9 cellular contexts compared by ENCODE assay signal in genomic region chr4:147550626-147551250, GRCh38.
DNase-seq lines count a peak whose midpoint lies in the region; ATAC-seq, FAIRE-seq and TF ChIP-seq lines count a peak whose summit lies in the region.
"Had no signal": no experiment of that assay in that cellular context is flagged by ENCODE, and none has a peak within 500 bp of the region (broad histone marks: within the 10 kb centered on the region; RNA-seq: fewer than 3 reads in every experiment).

No MANE protein-coding gene starts in this region.

- H2BK15ac ChIP-seq in H1 (ENCODE audit: low read length), result no peak overlapping the region

- no peaks in the 10 kb centered on the region for H3K9me3 ChIP-seq in BE2C
- peaks cover 6 to 9% of the 10 kb centered on the region in 2 experiments; a peak in 2 of 4 replicates for H3K9me3 ChIP-seq in H1 (ENCODE audit: insufficient read depth in 2 of 2, low read depth in 1 of 2, low read length in 1 of 2)

- H3K36me3 Mint-ChIP-seq in activated naive CD4-positive, alpha-beta T cell treated with anti-CD3 and anti-CD28 coated beads, Interleukin-2, amount 10 ng/mL, durations not matched to agents 7 days and 5 days, result no peaks in the 10 kb centered on the region

- no peaks in the 10 kb centered on the region for H3K79me2 ChIP-seq in H1 (ENCODE audit: control insufficient read depth in 1 of 2, insufficient read depth in 2 of 2, low read length in 2 of 2)

- H3K4ac ChIP-seq in H1 (replicated peaks; ENCODE audit: insufficient read length, low read depth, low read length), result no peak overlapping the region

- no peak overlapping the region for H4K91ac ChIP-seq in H1 (replicated peaks; ENCODE audit: insufficient read length, low read length)

- H2AK5ac ChIP-seq in H1 (ENCODE audit: low read depth, low read length), result no peak overlapping the region

- H3K4me3 ChIP-seq in BE2C (ENCODE audit: low read depth, low read length) (0 out of 2 replicates have a peak overlapping the region, but pooled peaks have one; percentile 4), H1 (ENCODE audit: extremely low read depth in 1 of 4, insufficient read depth in 2 of 4, low read depth in 3 of 4, low read length in 4 of 4) (no peak overlapping the region)

- TF ChIP-seq POLR2A in H1 (IDR thresholded peaks at IDR 0.05; ENCODE audit: control extremely low read depth in 1 of 2, low read depth in 2 of 2, low read length in 2 of 2), result no peak

- H2AFZ ChIP-seq in H1 (ENCODE audit: low read length), result no peak overlapping the region

- no peak for TF ChIP-seq EP300 in H1 (IDR thresholded peaks at IDR 0.05; ENCODE audit: borderline replicate concordance in 1 of 2, low read depth in 2 of 2, low read length in 2 of 2)

- H3K79me1 ChIP-seq in H1 (ENCODE audit: low read depth, low read length), result no peaks in the 10 kb centered on the region

- no peaks in the 10 kb centered on the region for H3K23me2 ChIP-seq in H1 (ENCODE audit: low read depth, low read length)

- no peak overlapping the region for H3K18ac ChIP-seq in H1 (ENCODE audit: extremely low read depth, low read length)

- H3K27me3 ChIP-seq in BE2C, result no peaks in the 10 kb centered on the region
- no peaks in the 10 kb centered on the region for H3K27me3 ChIP-seq in H1 (replicated peaks in 1 of 4; ENCODE audit: control insufficient read depth in 3 of 4, extremely low read depth in 1 of 4, insufficient read depth in 3 of 4, low read length in 3 of 4)

- peak; percentile 75 for ATAC-seq in HG03378 (IDR thresholded peaks at IDR 0.05; ENCODE audit: unreplicated experiment)

- no peak overlapping the region for H3K4me3 Mint-ChIP-seq in activated naive CD4-positive, alpha-beta T cell treated with anti-CD3 and anti-CD28 coated beads, Interleukin-2, amount 10 ng/mL, durations not matched to agents 7 days and 5 days
- H3K4me3 Mint-ChIP-seq: activated naive CD8-positive, alpha-beta T cell had no signal

- no peaks in the 10 kb centered on the region for H4K20me1 ChIP-seq in H1 (replicated peaks in 1 of 2; ENCODE audit: control insufficient read depth in 1 of 2, insufficient read depth in 2 of 2, low read length in 2 of 2)

- H3K14ac ChIP-seq in H1 (ENCODE audit: insufficient read length), result no peak overlapping the region

- H3K56ac ChIP-seq in H1 (replicated peaks; ENCODE audit: insufficient read length, low read depth, low read length), result no peak overlapping the region

- no peak for FAIRE-seq in GM19239 (lab: Jason Lieb, UNC)
- no peak for FAIRE-seq in H1 (lab: Jason Lieb, UNC)

- no peak overlapping the region for H3K23ac ChIP-seq in H1 (ENCODE audit: insufficient read length)

- H3K36me3 ChIP-seq in BE2C (no peaks in the 10 kb centered on the region), H1 (ENCODE audit: control insufficient read depth in 2 of 4, insufficient read depth in 4 of 4, low read length in 3 of 4) (no peaks in the 10 kb centered on the region)

- H3K9ac ChIP-seq in H1 (replicated peaks in 1 of 4; ENCODE audit: extremely low read depth in 1 of 4, low read depth in 3 of 4, low read length in 3 of 4), result no peak overlapping the region

- TF ChIP-seq CTCF in BE2C (IDR thresholded peaks at IDR 0.05; ENCODE audit: low read depth, low read length), result no peak
- TF ChIP-seq CTCF in H1 (IDR thresholded peaks at IDR 0.05; ENCODE audit: control extremely low read depth in 1 of 3, insufficient read depth in 1 of 3, low read depth in 1 of 3, low read length in 3 of 3), result no peak

- H3K9me3 Mint-ChIP-seq in activated naive CD4-positive, alpha-beta T cell treated with anti-CD3 and anti-CD28 coated beads, Interleukin-2, amount 10 ng/mL, durations not matched to agents 7 days and 5 days, result no peaks in the 10 kb centered on the region

- no peak overlapping the region for H2BK120ac ChIP-seq in H1 (replicated peaks; ENCODE audit: low read depth, low read length)

- POLR2A ChIA-PET in H1 (lab: Charles Lee; ENCODE audit: partially characterized antibody), result no interaction called here

- TF ChIP-seq RAD21 in H1 (IDR thresholded peaks at IDR 0.05 in 1 of 2, conservative IDR thresholded peaks at IDR 0.05 in 1 of 2; ENCODE audit: low read depth in 2 of 2, low read length in 2 of 2), result no peak

- H3K4me1 ChIP-seq in BE2C (0 out of 2 replicates have a peak, but pooled peaks cover 3% of the 10 kb centered on the region), H1 (replicated peaks in 1 of 4; ENCODE audit: control insufficient read depth in 3 of 4, insufficient read depth in 4 of 4, low read length in 3 of 4) (no peaks in the 10 kb centered on the region)

- CTCF ChIA-PET in H1 (lab: Charles Lee; ENCODE audit: partially characterized antibody), result interaction anchor here (1.4 to 2.2 kb wide), 4 partner anchors 15 to 33 kb away, joined by 3 to 6 read pairs (median 5); no protein-coding TSS in a partner anchor
- CTCF ChIA-PET in activated naive CD4-positive, alpha-beta T cell treated with anti-CD3 and anti-CD28 coated beads, Interleukin-2, amount 10 ng/mL, durations not matched to agents 7 days and 5 days (lab: Charles Lee), result interaction anchor here (1.2 kb wide), 1 partner anchor 39 kb away, joined by 3 read pairs; no protein-coding TSS in a partner anchor

- DNase-seq in BE2C (peak; percentile 51), GM19239 (ENCODE audit: insufficient read length, low spot score) (peak; percentile 9), H1 (ENCODE audit: low read depth in 1 of 2, low spot score in 2 of 2) (no peak), NCI-H2107 treated with DMSO at 0.1 percent for 48 hours (lab: John Stamatoyannopoulos, UW; ENCODE audit: unreplicated experiment) (no peak), NCI-H128 (lab: John Stamatoyannopoulos, UW; ENCODE audit: unreplicated experiment) (no peak)
- DNase-seq in effector CD4-positive, alpha-beta T cell, result no peak
- no peak for DNase-seq in activated naive CD4-positive, alpha-beta T cell treated with anti-CD3 and anti-CD28 coated beads, Interleukin-2, amount 10 ng/mL, durations not matched to agents 7 days and 5 days

- H2BK20ac ChIP-seq in H1 (ENCODE audit: low read length), result no peak overlapping the region

- H3K4me2 ChIP-seq in H1 (ENCODE audit: insufficient read depth in 1 of 2, low read depth in 2 of 2, low read length in 2 of 2), result no peak overlapping the region

- H3K4me1 Mint-ChIP-seq in activated naive CD4-positive, alpha-beta T cell treated with anti-CD3 and anti-CD28 coated beads, Interleukin-2, amount 10 ng/mL, durations not matched to agents 7 days and 5 days, result peaks cover 2% of the 10 kb centered on the region

- no peak overlapping the region for H2BK5ac ChIP-seq in H1 (ENCODE audit: low read depth, low read length)

- H3K27ac ChIP-seq in H1 (ENCODE audit: low read depth, low read length), result no peak overlapping the region

- WGBS in H1 (ENCODE audit: extremely low coverage in 1 of 2, insufficient coverage in 1 of 2, insufficient read length in 1 of 2, insufficient replicate concordance in 2 of 2, low coverage in 1 of 2, low lambda C conversion rate in 2 of 2, missing lambda C conversion rate in 1 of 2), 2 experiments, result 82 to 100% methylated on average over 1 to 8 of the region's 8 CpGs

- H2BK12ac ChIP-seq in H1 (ENCODE audit: low read depth, low read length), result no peak overlapping the region

- H4K8ac ChIP-seq in H1 (ENCODE audit: extremely low read depth, insufficient read depth, low read length), result no peak overlapping the region

- H3K27me3 Mint-ChIP-seq in activated naive CD4-positive, alpha-beta T cell treated with anti-CD3 and anti-CD28 coated beads, Interleukin-2, amount 10 ng/mL, durations not matched to agents 7 days and 5 days, result peaks cover 6% of the 10 kb centered on the region

- H3K27ac Mint-ChIP-seq in activated naive CD4-positive, alpha-beta T cell treated with anti-CD3 and anti-CD28 coated beads, Interleukin-2, amount 10 ng/mL, durations not matched to agents 7 days and 5 days, result no peak overlapping the region
- H3K27ac Mint-ChIP-seq: activated naive CD8-positive, alpha-beta T cell had no signal

- H4K5ac ChIP-seq in H1 (ENCODE audit: insufficient read length, low read depth, low read length), result no peak overlapping the region

TF ChIP-seq in H1, 55 proteins besides CTCF, POLR2A, EP300 and RAD21:
- TF ChIP-seq TAF1 (IDR thresholded peaks at IDR 0.05; ENCODE audit: low read depth, low read length), result no peak
- TF ChIP-seq, protein P1, sequence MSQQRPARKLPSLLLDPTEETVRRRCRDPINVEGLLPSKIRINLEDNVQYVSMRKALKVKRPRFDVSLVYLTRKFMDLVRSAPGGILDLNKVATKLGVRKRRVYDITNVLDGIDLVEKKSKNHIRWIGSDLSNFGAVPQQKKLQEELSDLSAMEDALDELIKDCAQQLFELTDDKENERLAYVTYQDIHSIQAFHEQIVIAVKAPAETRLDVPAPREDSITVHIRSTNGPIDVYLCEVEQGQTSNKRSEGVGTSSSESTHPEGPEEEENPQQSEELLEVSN (IDR thresholded peaks at IDR 0.05), result peak; percentile 29; the same call in 1 of the 2 replicates

Comparison
In these comparisons a context has a peak if more than half of its experiments do, and no peak if none do; other contexts are left out.
1. DNase-seq: peak in BE2C (single experiment) and GM19239 (single experiment); none in H1 (0 of 2), effector CD4-positive, alpha-beta T cell (single experiment), NCI-H2107 treated with DMSO at 0.1 percent for 48 hours (single experiment), NCI-H128 (single experiment) and activated naive CD4-positive, alpha-beta T cell treated with anti-CD3 and anti-CD28 coated beads, Interleukin-2, amount 10 ng/mL, durations not matched to agents 7 days and 5 days (single experiment).